ENCODE assay signal across 15 cellular contexts in the genomic region with DNA sequence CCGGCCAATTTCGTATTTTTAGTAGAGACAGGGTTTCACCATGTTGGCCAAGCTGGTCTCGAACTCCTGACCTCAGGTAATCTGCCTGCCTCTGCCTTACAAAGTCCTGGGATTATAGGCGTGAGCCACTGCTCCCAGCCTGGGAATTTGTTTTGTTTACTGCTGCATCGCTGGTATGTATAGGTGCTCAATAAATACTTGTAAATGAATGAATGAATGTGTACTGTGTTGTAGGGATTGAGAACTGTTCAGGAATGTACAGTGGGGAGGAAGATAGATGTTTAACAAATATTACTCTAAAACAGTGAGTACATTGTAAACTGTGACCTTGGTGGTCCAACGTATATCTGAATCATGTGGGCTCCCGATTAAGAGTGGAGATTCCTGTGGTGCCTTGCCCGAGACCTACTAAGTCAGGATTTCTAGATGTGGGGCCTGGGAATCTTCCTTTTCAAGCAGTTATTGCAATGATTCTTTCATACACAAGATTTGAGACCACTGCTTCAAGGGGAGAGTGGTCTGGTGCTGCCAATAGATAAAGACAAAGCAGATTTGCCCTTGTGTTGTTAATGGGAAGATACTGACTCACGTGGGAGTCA.
"Had no signal": no experiment of that assay in that cellular context is flagged by ENCODE, and none has a peak within 500 bp of the region (broad histone marks: within the 10 kb centered on the region; RNA-seq: fewer than 3 reads in every experiment).

No MANE protein-coding gene starts in this region.

- H3K27me3 ChIP-seq: colonic mucosa, sigmoid colon had no signal

- H3K27me3 Mint-ChIP-seq: brain had no signal

- H3K27ac ChIP-seq: colonic mucosa, lower lobe of right lung, parathyroid adenoma had no signal

- H3K4me3 ChIP-seq: colonic mucosa, lower lobe of right lung, sigmoid colon had no signal

- H3K9me3 Mint-ChIP-seq: activated naive CD8-positive, alpha-beta T cell treated with anti-CD3 and anti-CD28 coated beads for 36 hours; natural killer cell; stimulated activated naive B cell treated with anti-CD40 and anti-IgM and Interleukin-4, amounts not matched to agents 10 μg/mL and 1 μg/mL and 100 μg/mL, for 72 hours; T-helper 1 cell treated with Interleukin-12 subunit alpha and Interleukin-12 subunit beta and Interleukin-4 antibody, amounts not matched to agents 30 μg/mL and 1 μg/mL, for 36 hours had no signal

- H3K9ac ChIP-seq: parathyroid adenoma had no signal

- H3K27ac Mint-ChIP-seq: activated naive CD8-positive, alpha-beta T cell treated with anti-CD3 and anti-CD28 coated beads for 36 hours; brain; natural killer cell; stimulated activated naive B cell treated with anti-CD40 and anti-IgM and Interleukin-4, amounts not matched to agents 10 μg/mL and 1 μg/mL and 100 μg/mL, for 72 hours; T-helper 1 cell treated with Interleukin-12 subunit alpha and Interleukin-12 subunit beta and Interleukin-4 antibody, amounts not matched to agents 30 μg/mL and 1 μg/mL, for 36 hours had no signal

- H3K9me3 ChIP-seq: colonic mucosa, lower lobe of right lung, sigmoid colon had no signal

- DNase-seq: activated CD4-positive, alpha-beta T cell treated with anti-CD3 and anti-CD28 coated beads, Interleukin-2, amount 50 U/mL, for 4 hours; activated CD4-positive, CD25-positive, alpha-beta regulatory T cell treated with anti-CD3 and anti-CD28 coated beads, Interleukin-2, amount 50 U/mL, for 72 hours; activated naive CD4-positive, alpha-beta T cell; activated naive CD8-positive, alpha-beta T cell treated with anti-CD3 and anti-CD28 coated beads for 36 hours; central memory CD4-positive, alpha-beta T cell; colonic mucosa; foreskin melanocyte; hypothalamus; lower lobe of right lung; natural killer cell; sigmoid colon; stimulated activated naive B cell treated with anti-CD40 and anti-IgM and Interleukin-4, amounts not matched to agents 10 μg/mL and 1 μg/mL and 100 μg/mL, for 72 hours had no signal

- ATAC-seq: lower lobe of right lung; stimulated activated naive B cell treated with anti-CD40 and anti-IgM and Interleukin-4, amounts not matched to agents 10 μg/mL and 1 μg/mL and 100 μg/mL, for 72 hours had no signal

- H2AFZ ChIP-seq: parathyroid adenoma had no signal

- H3K36me3 Mint-ChIP-seq: activated naive CD8-positive, alpha-beta T cell treated with anti-CD3 and anti-CD28 coated beads for 36 hours; natural killer cell; stimulated activated naive B cell treated with anti-CD40 and anti-IgM and Interleukin-4, amounts not matched to agents 10 μg/mL and 1 μg/mL and 100 μg/mL, for 72 hours had no signal

- H3K36me3 ChIP-seq: colonic mucosa, lower lobe of right lung, sigmoid colon had no signal

- H3K4me1 Mint-ChIP-seq: stimulated activated naive B cell treated with anti-CD40 and anti-IgM and Interleukin-4, amounts not matched to agents 10 μg/mL and 1 μg/mL and 100 μg/mL, for 72 hours had no signal

- H3K4me1 ChIP-seq: colonic mucosa, parathyroid adenoma had no signal

- H3K4me3 Mint-ChIP-seq: activated naive CD8-positive, alpha-beta T cell treated with anti-CD3 and anti-CD28 coated beads for 36 hours; brain; natural killer cell; stimulated activated naive B cell treated with anti-CD40 and anti-IgM and Interleukin-4, amounts not matched to agents 10 μg/mL and 1 μg/mL and 100 μg/mL, for 72 hours; T-helper 1 cell treated with Interleukin-12 subunit alpha and Interleukin-12 subunit beta and Interleukin-4 antibody, amounts not matched to agents 30 μg/mL and 1 μg/mL, for 36 hours had no signal
